Comparison of ENCODE assay signal across 17 cellular contexts in genomic region chr2:134772493-134773169, GRCh38. TPM values are rescaled to one million over a fixed set of nuclear protein-coding genes. Genes with fewer than 3 reads are reported as not detected.
"Had no signal": no experiment of that assay in that cellular context is flagged by ENCODE, and none has a peak within 500 bp of the region (broad histone marks: within the 10 kb centered on the region; RNA-seq: fewer than 3 reads in every experiment).

No MANE protein-coding gene starts in this region.

- ATAC-seq: gastrocnemius medialis; naive thymus-derived CD8-positive, alpha-beta T cell had no signal

- H3K4me3 Mint-ChIP-seq: naive thymus-derived CD8-positive, alpha-beta T cell; stimulated activated naive B cell treated with anti-CD40 and anti-IgM and Interleukin-4, amounts not matched to agents 10 μg/mL and 1 μg/mL and 100 μg/mL, for 72 hours had no signal

- H3K9me3 Mint-ChIP-seq: stimulated activated naive B cell treated with anti-CD40 and anti-IgM and Interleukin-4, amounts not matched to agents 10 μg/mL and 1 μg/mL and 100 μg/mL, for 72 hours had no signal

- H3K27me3 ChIP-seq: gastrocnemius medialis, heart right ventricle, tibial artery, vagina had no signal

- H3K4me3 ChIP-seq: gastrocnemius medialis, heart right ventricle, left ventricle myocardium inferior, tibial artery, vagina had no signal

- DNase-seq: activated CD4-positive, alpha-beta T cell treated with anti-CD3 and anti-CD28 coated beads for 1 hour; activated CD4-positive, alpha-beta T cell treated with anti-CD3 and anti-CD28 coated beads, Interleukin-2, amount 50 U/mL, for 4 hours; activated naive CD4-positive, alpha-beta T cell treated with Interleukin-2 at 50 U/mL for 16 hours; activated T-cell treated with anti-CD3 and anti-CD28 coated beads for 4 hours; aorta; effector CD8-positive, alpha-beta T cell; gastrocnemius medialis; heart right ventricle; left ventricle myocardium inferior; naive thymus-derived CD8-positive, alpha-beta T cell; posterior cingulate gyrus; stimulated activated CD4-positive, alpha-beta T cell treated with anti-CD3 and anti-CD28 coated beads, Interleukin-4, amount 100 ng/mL, for 1 hour; stimulated activated naive B cell treated with anti-CD40 and anti-IgM and Interleukin-4, amounts not matched to agents 10 μg/mL and 1 μg/mL and 100 μg/mL, for 72 hours; T-helper 9 cell; tibial artery had no signal

- H3K36me3 Mint-ChIP-seq: naive thymus-derived CD8-positive, alpha-beta T cell; stimulated activated naive B cell treated with anti-CD40 and anti-IgM and Interleukin-4, amounts not matched to agents 10 μg/mL and 1 μg/mL and 100 μg/mL, for 72 hours had no signal

- H3K27ac Mint-ChIP-seq: naive thymus-derived CD8-positive, alpha-beta T cell; stimulated activated naive B cell treated with anti-CD40 and anti-IgM and Interleukin-4, amounts not matched to agents 10 μg/mL and 1 μg/mL and 100 μg/mL, for 72 hours had no signal

- H3K27ac ChIP-seq: gastrocnemius medialis, heart right ventricle, left ventricle myocardium inferior, neutrophil, tibial artery, vagina had no signal

- H3K36me3 ChIP-seq: gastrocnemius medialis, heart right ventricle, left ventricle myocardium inferior, neutrophil, tibial artery, vagina had no signal

- H3K4me1 ChIP-seq: gastrocnemius medialis, vagina had no signal

- H3K9me3 ChIP-seq: gastrocnemius medialis, heart right ventricle, left ventricle myocardium inferior, neutrophil, tibial artery, vagina had no signal

RNA-seq across cellular contexts. Expression of gene TMEM163, which starts 53.8 kb away (rescaled TPM):
- total RNA-seq: gastrocnemius medialis; naive thymus-derived CD8-positive, alpha-beta T cell; vagina had no signal
